Comparison of ENCODE assay signal across 28 cellular contexts in the genomic region with DNA sequence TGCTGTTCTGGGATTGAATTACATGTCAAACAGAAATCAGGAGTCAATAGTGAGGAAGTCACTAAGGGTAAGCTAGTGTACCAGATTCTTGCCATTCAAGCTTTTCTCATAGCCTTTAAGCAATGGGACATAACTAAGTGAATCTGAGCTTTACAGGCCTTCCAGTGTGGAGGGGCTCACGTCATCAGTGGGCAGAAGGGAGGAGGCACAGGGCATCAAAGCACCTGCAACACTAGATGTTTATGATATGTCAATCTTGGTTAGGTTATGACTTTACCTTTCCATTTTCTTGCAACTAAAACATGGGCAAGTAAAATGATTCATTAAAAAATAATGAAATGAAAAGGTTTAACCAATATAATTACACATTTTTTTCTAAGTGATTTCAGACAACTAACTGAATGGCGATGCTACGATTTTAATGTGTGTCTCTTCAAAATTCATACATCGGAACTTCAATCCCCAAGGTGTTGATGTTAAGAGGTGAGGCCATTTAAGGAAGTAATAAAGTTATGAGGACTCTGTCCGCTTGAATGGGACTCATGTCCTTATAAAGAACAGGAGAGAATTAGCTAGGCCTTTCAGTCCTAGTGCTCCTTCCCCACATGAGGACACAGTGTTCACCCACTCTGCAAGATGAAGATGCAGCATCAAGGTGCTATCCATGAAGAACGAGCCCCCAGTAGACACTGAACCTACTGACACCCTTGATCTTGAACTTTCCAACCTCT.
DNase-seq lines count a peak whose midpoint lies in the region; ATAC-seq, FAIRE-seq and TF ChIP-seq lines count a peak whose summit lies in the region.
"Had no signal": no experiment of that assay in that cellular context is flagged by ENCODE, and none has a peak within 500 bp of the region (broad histone marks: within the 10 kb centered on the region; RNA-seq: fewer than 3 reads in every experiment).

No MANE protein-coding gene starts in this region.

- TF ChIP-seq POLR2A in HepG2 (IDR thresholded peaks at IDR 0.05; ENCODE audit: insufficient read depth in 1 of 2, low read depth in 2 of 2, low read length in 2 of 2) (no peak), right lobe of liver (IDR thresholded peaks at IDR 0.05) (no peak), transverse colon (IDR thresholded peaks at IDR 0.05) (no peak), sigmoid colon (IDR thresholded peaks at IDR 0.05) (no peak)

- BruUV-seq in HepG2 (replicated peaks; lab: Mats Ljungman, UMichigan) = no TSS peak

- no peak overlapping the region for H2BK5ac ChIP-seq in H9 (ENCODE audit: insufficient read length, low read length)

- H2BK20ac ChIP-seq in H9 (ENCODE audit: low read depth, low read length, poor library complexity, severe bottlenecking) = no peak overlapping the region

- no peak overlapping the region for H3K4me2 ChIP-seq in HepG2 (ENCODE audit: low read depth, low read length)
- H3K4me2 ChIP-seq in H9 (ENCODE audit: insufficient read depth, insufficient read length, low read length) = no peak overlapping the region
- H3K4me2 ChIP-seq: BLaER1 had no signal

- CTCF ChIA-PET in HepG2 (lab: Yijun Ruan, JAX; ENCODE audit: low intra/inter-chr PET ratio, low total read pairs) = no interaction called here

- H3K18ac ChIP-seq in H9 (ENCODE audit: insufficient read length, low read depth, low read length) = no peak overlapping the region

- H3T11ph ChIP-seq in H9 (ENCODE audit: low read length) = no peak overlapping the region

- no peak overlapping the region for H2BK120ac ChIP-seq in H9 (ENCODE audit: low read depth, low read length, poor library complexity, severe bottlenecking)

- TF ChIP-seq CTCF in HepG2 (CRISPR knock-in tag; IDR thresholded peaks at IDR 0.05) (no peak), right lobe of liver (IDR thresholded peaks at IDR 0.05) (no peak), colonic mucosa (IDR thresholded peaks at IDR 0.05) (no peak), mucosa of descending colon (IDR thresholded peaks at IDR 0.05) (no peak), transverse colon (IDR thresholded peaks at IDR 0.05) (no peak), H9 (conservative IDR thresholded peaks at IDR 0.05) (no peak), sigmoid colon (IDR thresholded peaks at IDR 0.05) (no peak)

- no peak for FAIRE-seq in HepG2 (lab: Jason Lieb, UNC)
- FAIRE-seq: GM12878, GM12892, GM18507 had no signal

- H3K27me3 Mint-ChIP-seq in H9 (ENCODE audit: low read depth) = no peaks in the 10 kb centered on the region
- H3K27me3 Mint-ChIP-seq: CD4-positive, alpha-beta memory T cell; CD4-positive, CD25-positive, alpha-beta regulatory T cell; CD8-positive, alpha-beta memory T cell had no signal

- no peaks in the 10 kb centered on the region for H3K23me2 ChIP-seq in H9 (ENCODE audit: insufficient read length, low read depth, low read length, poor library complexity, severe bottlenecking)

- H3K27ac ChIP-seq in HepG2 (ENCODE audit: extremely low read length, insufficient read depth, low read length) = no peak overlapping the region
- no peak overlapping the region for H3K27ac ChIP-seq in right lobe of liver
- H3K27ac ChIP-seq in colonic mucosa = no peak overlapping the region
- H3K27ac ChIP-seq in transverse colon = no peak overlapping the region
- H3K27ac ChIP-seq in H9 (ENCODE audit: insufficient read length, low read depth, low read length) = no peak overlapping the region
- no peak overlapping the region for H3K27ac ChIP-seq in sigmoid colon
- H3K27ac ChIP-seq: BLaER1 had no signal

- H3K4me3 ChIP-seq in HepG2 (replicated peaks in 1 of 3; ENCODE audit: insufficient read depth in 1 of 3, low read depth in 2 of 3, low read length in 3 of 3) (no peak overlapping the region), right lobe of liver (no peak overlapping the region), colonic mucosa (no peak overlapping the region), mucosa of descending colon (no peak overlapping the region), transverse colon (no peak overlapping the region), sigmoid colon (no peak overlapping the region)
- H3K4me3 ChIP-seq: BLaER1, GM12878 had no signal

- no peak overlapping the region for H3K4me3 Mint-ChIP-seq in H9
- H3K4me3 Mint-ChIP-seq: CD14-positive monocyte; CD4-positive, alpha-beta memory T cell; CD4-positive, CD25-positive, alpha-beta regulatory T cell; CD8-positive, alpha-beta memory T cell had no signal

- no peaks in the 10 kb centered on the region for H3K79me1 ChIP-seq in H9 (ENCODE audit: insufficient read depth, low read depth, low read length, poor library complexity, severe bottlenecking)

- no peak overlapping the region for H2BK15ac ChIP-seq in H9 (ENCODE audit: low read depth, low read length)

- TF ChIP-seq EP300 in HepG2 (IDR thresholded peaks at IDR 0.05; ENCODE audit: low read depth in 2 of 2, low read length in 2 of 2) (no peak), HepG2 (CRISPR knock-in tag; IDR thresholded peaks at IDR 0.05; ENCODE audit: borderline replicate concordance) (no peak), transverse colon (IDR thresholded peaks at IDR 0.05; ENCODE audit: low read depth) (no peak), sigmoid colon (IDR thresholded peaks at IDR 0.05) (no peak)

- no peak overlapping the region for H3K9ac ChIP-seq in HepG2 (ENCODE audit: insufficient read depth, low read depth, low read length)
- no peak overlapping the region for H3K9ac ChIP-seq in colonic mucosa (ENCODE audit: low read depth in 2 of 2, low read length in 2 of 2)
- no peak overlapping the region for H3K9ac ChIP-seq in H9 (ENCODE audit: extremely low read depth, insufficient read length, low read length)
- H3K9ac ChIP-seq: BLaER1 had no signal

- H3K56ac ChIP-seq in H9 (ENCODE audit: insufficient read length, low read depth, low read length) = no peak overlapping the region

- intact Hi-C loops in HepG2 (cut with micrococcal nuclease; ENCODE audit: unreplicated experiment) = loop anchor here (5.0 kb wide), 1 partner anchor 1027 kb away; no protein-coding TSS in a partner anchor
- intact Hi-C loops in right lobe of liver (cut with DNase I) = no loop called here
- intact Hi-C loops in colonic mucosa (cut with DNase I) = no loop called here
- intact Hi-C loops in mucosa of descending colon (cut with DNase I, micrococcal nuclease) = no loop called here
- intact Hi-C loops in transverse colon (cut with DNase I; ENCODE audit: low total_unique reads) = no loop called here
- intact Hi-C loops in sigmoid colon (cut with DNase I) = no loop called here

- H4K20me1 ChIP-seq in HepG2 (ENCODE audit: insufficient read depth, low read length) (no peaks in the 10 kb centered on the region; the same call in 1 of the 2 replicates), H9 (ENCODE audit: control insufficient read depth, insufficient read depth, insufficient read length) (no peaks in the 10 kb centered on the region)
- H4K20me1 ChIP-seq: BLaER1 had no signal

- no peak overlapping the region for H2AK5ac ChIP-seq in H9 (ENCODE audit: insufficient read length, low read length)

- no peaks in the 10 kb centered on the region for H3K36me3 Mint-ChIP-seq in H9 (ENCODE audit: insufficient read depth in 1 of 3, low read depth in 3 of 3)
- H3K36me3 Mint-ChIP-seq: CD14-positive monocyte; CD4-positive, alpha-beta memory T cell; CD4-positive, CD25-positive, alpha-beta regulatory T cell; CD8-positive, alpha-beta memory T cell had no signal

- H2AFZ ChIP-seq in HepG2 (ENCODE audit: low read length) = no peak overlapping the region
- no peak overlapping the region for H2AFZ ChIP-seq in H9 (ENCODE audit: low read length)

- DNase-seq in HepG2 (ENCODE audit: low spot score) (no peak), right lobe of liver (no peak), colonic mucosa (peak; percentile 21), mucosa of descending colon (peak in 2 of 3 donors; percentile 41 to 49), transverse colon (peak; percentile 49), H9 (no peak), sigmoid colon (no peak)
- DNase-seq in activated CD4-positive, alpha-beta T cell treated with anti-CD3 and anti-CD28 coated beads for 1 hour = no peak
- DNase-seq: 8988T; ACHN; BE2C; C1 segment of cervical spinal cord; CD4-positive, alpha-beta memory T cell; CD4-positive, CD25-positive, alpha-beta regulatory T cell; CD8-positive, alpha-beta memory T cell; COR-L47; DMS 273 treated with DMSO at 0.1 percent for 48 hours; DMS153; DMS53; DMS79; DND-41; EL; GDM1 had no signal

- 20% methylated on average over 6 of the region's 6 CpGs for WGBS in HepG2 (ENCODE audit: low lambda C conversion rate)
- 56% methylated on average over 6 of the region's 6 CpGs for WGBS in right lobe of liver (ENCODE audit: insufficient coverage, low coverage, low lambda C conversion rate, missing lambda C conversion rate)
- WGBS in transverse colon (ENCODE audit: low coverage in 1 of 2), 2 donors = 32 to 51% methylated on average over 3 to 6 of the region's 6 CpGs
- no CpG with 5 or more reads among the region's 6 CpGs for WGBS in H9 (ENCODE audit: extremely low coverage, insufficient read length, low lambda C conversion rate)
- 25 to 73% methylated on average over 6 of the region's 6 CpGs for WGBS in sigmoid colon, 2 donors

- POLR2A ChIA-PET in HepG2 (lab: Yijun Ruan, JAX) = no interaction called here

- H4K91ac ChIP-seq in H9 (ENCODE audit: insufficient read length, low read depth, low read length) = no peak overlapping the region

- TF ChIP-seq RAD21 in HepG2 (CRISPR knock-in tag; IDR thresholded peaks at IDR 0.05) = no peak

- in situ Hi-C loops in HepG2 (cut with HindIII; ENCODE audit: extremely low pct_ligation_motif_present, low pct_unique_long_range_greater_than_20kb) = no loop called here
- in situ Hi-C loops in transverse colon (cut with MboI; ENCODE audit: low pct_ligation_motif_present in 1 of 4, low pct_unique_long_range_greater_than_20kb in 1 of 4, low sequenced_read_pairs in 3 of 4) = no loop called here

- H4K8ac ChIP-seq in H9 (replicated peaks; ENCODE audit: insufficient read length, low read depth, low read length) = no peak overlapping the region

- H3K14ac ChIP-seq in H9 (ENCODE audit: insufficient read depth, low read length) = no peak overlapping the region

- H3K4me1 ChIP-seq in HepG2 (ENCODE audit: insufficient read depth, low read length) (no peaks in the 10 kb centered on the region), right lobe of liver (no peaks in the 10 kb centered on the region), colonic mucosa (no peaks in the 10 kb centered on the region), mucosa of descending colon (ENCODE audit: low read depth) (peaks cover 5% of the 10 kb centered on the region), transverse colon (no peaks in the 10 kb centered on the region), H9 (ENCODE audit: insufficient read depth, low read length) (no peaks in the 10 kb centered on the region; the same call in 1 of the 2 replicates), sigmoid colon (no peaks in the 10 kb centered on the region)
- H3K4me1 ChIP-seq: BE2C, BLaER1 had no signal

- H3K23ac ChIP-seq in H9 (ENCODE audit: insufficient read length, low read depth, low read length) = no peak overlapping the region

- H3K36me3 ChIP-seq in HepG2 (replicated peaks in 1 of 2; ENCODE audit: control insufficient read depth in 1 of 2, insufficient read depth in 2 of 2, low read length in 2 of 2) = no peaks in the 10 kb centered on the region
- no peaks in the 10 kb centered on the region for H3K36me3 ChIP-seq in right lobe of liver
- H3K36me3 ChIP-seq in colonic mucosa = no peaks in the 10 kb centered on the region
- H3K36me3 ChIP-seq in mucosa of descending colon (ENCODE audit: low read depth) = no peaks in the 10 kb centered on the region
- no peaks in the 10 kb centered on the region for H3K36me3 ChIP-seq in transverse colon
- no peaks in the 10 kb centered on the region for H3K36me3 ChIP-seq in sigmoid colon
- H3K36me3 ChIP-seq: BE2C, BLaER1 had no signal

- no peaks in the 10 kb centered on the region for H3K79me2 ChIP-seq in HepG2 (ENCODE audit: insufficient read depth, low read length)
- H3K79me2 ChIP-seq in H9 (ENCODE audit: insufficient read depth, low read length) = no peaks in the 10 kb centered on the region

- H3K4me1 Mint-ChIP-seq in H9 = peaks cover 6% of the 10 kb centered on the region in 2 experiments; a peak in 2 of 4 replicates
- H3K4me1 Mint-ChIP-seq: CD14-positive monocyte; CD4-positive, alpha-beta memory T cell; CD4-positive, CD25-positive, alpha-beta regulatory T cell; CD8-positive, alpha-beta memory T cell had no signal

- no peak overlapping the region for H4K5ac ChIP-seq in H9 (ENCODE audit: insufficient read length, low read depth, low read length)

- no peaks in the 10 kb centered on the region for H3K9me3 Mint-ChIP-seq in H9

- H3K9me3 ChIP-seq in HepG2 (ENCODE audit: low read length) (no peaks in the 10 kb centered on the region), right lobe of liver (no peaks in the 10 kb centered on the region), colonic mucosa (no peaks in the 10 kb centered on the region), mucosa of descending colon (no peaks in the 10 kb centered on the region), transverse colon (no peaks in the 10 kb centered on the region), H9 (ENCODE audit: control insufficient read depth, low read depth, low read length) (no peaks in the 10 kb centered on the region), sigmoid colon (no peaks in the 10 kb centered on the region)
- H3K9me3 ChIP-seq: BE2C, BLaER1 had no signal

- no peak overlapping the region for H2BK12ac ChIP-seq in H9 (ENCODE audit: insufficient read length, low read depth, low read length)

- ATAC-seq in HepG2 (no peak), right lobe of liver (no peak), mucosa of descending colon (peak; percentile 90)
- ATAC-seq: GM12878 had no signal

- H3K27me3 ChIP-seq in HepG2 (ENCODE audit: control insufficient read depth in 1 of 2, insufficient read depth in 2 of 2, low read length in 2 of 2) = no peaks in the 10 kb centered on the region
- no peaks in the 10 kb centered on the region for H3K27me3 ChIP-seq in right lobe of liver
- no peaks in the 10 kb centered on the region for H3K27me3 ChIP-seq in colonic mucosa
- no peaks in the 10 kb centered on the region for H3K27me3 ChIP-seq in transverse colon
- no peaks in the 10 kb centered on the region for H3K27me3 ChIP-seq in H9 (ENCODE audit: insufficient read depth, low read length)
- no peaks in the 10 kb centered on the region for H3K27me3 ChIP-seq in sigmoid colon
- H3K27me3 ChIP-seq: BE2C, BLaER1 had no signal

- H3K4ac ChIP-seq in H9 (ENCODE audit: low read depth, low read length) = no peak overlapping the region

- H3K27ac Mint-ChIP-seq in H9 = no peak overlapping the region
- H3K27ac Mint-ChIP-seq: CD14-positive monocyte; CD4-positive, alpha-beta memory T cell; CD4-positive, CD25-positive, alpha-beta regulatory T cell; CD8-positive, alpha-beta memory T cell had no signal

Comparison
In these comparisons a context has a peak if more than half of its experiments do, and no peak if none do; other contexts are left out.
1. DNase-seq: peak in colonic mucosa (single experiment), mucosa of descending colon (2 of 3) and transverse colon (single experiment); none in HepG2 (single experiment), right lobe of liver (0 of 3), activated CD4-positive, alpha-beta T cell treated with anti-CD3 and anti-CD28 coated beads for 1 hour (single experiment), H9 (single experiment) and sigmoid colon (single experiment).